Comparison of ENCODE assay signal across 9 cellular contexts in genomic region chr20:17960927-17961599, GRCh38. TPM values are rescaled to one million over a fixed set of nuclear protein-coding genes. Genes with fewer than 3 reads are reported as not detected.
DNase-seq lines count a peak whose midpoint lies in the region; ATAC-seq and TF ChIP-seq lines count a peak whose summit lies in the region.
"Had no signal": no experiment of that assay in that cellular context is flagged by ENCODE, and none has a peak within 500 bp of the region (broad histone marks: within the 10 kb centered on the region; RNA-seq: fewer than 3 reads in every experiment).

No MANE protein-coding gene starts in this region.

- H3K9me3 ChIP-seq in tibial artery: no peaks in the 10 kb centered on the region

- H3K27me3 ChIP-seq in tibial artery: no peaks in the 10 kb centered on the region

- peaks cover 0 to 87% (median 42%) of the 10 kb centered on the region in 4 donors for H3K4me1 ChIP-seq in tibial artery

- no peaks in the 10 kb centered on the region for H3K9me3 Mint-ChIP-seq in activated CD4-positive, alpha-beta T cell treated with anti-CD3 and anti-CD28 coated beads, Interleukin-2, amount 10 ng/mL, durations not matched to agents 24 days and 14 days
- H3K9me3 Mint-ChIP-seq in activated CD8-positive, alpha-beta T cell treated with anti-CD3 and anti-CD28 coated beads for 36 hours: no peaks in the 10 kb centered on the region
- H3K9me3 Mint-ChIP-seq in immature natural killer cell: no peaks in the 10 kb centered on the region

- no peak for TF ChIP-seq CTCF in activated CD8-positive, alpha-beta T cell treated with anti-CD3 and anti-CD28 coated beads for 36 hours (IDR thresholded peaks at IDR 0.05)
- TF ChIP-seq CTCF in tibial artery (IDR thresholded peaks at IDR 0.05): no peak

- intact Hi-C loops in activated CD4-positive, alpha-beta T cell treated with anti-CD3 and anti-CD28 coated beads, Interleukin-2, amount 10 ng/mL, durations not matched to agents 24 days and 14 days (cut with micrococcal nuclease): loop anchor here (5.0 to 10.0 kb wide), 2 partner anchors 64 to 456 kb away; no protein-coding TSS in a partner anchor
- intact Hi-C loops in activated CD8-positive, alpha-beta T cell treated with anti-CD3 and anti-CD28 coated beads for 36 hours (cut with micrococcal nuclease): no loop called here
- intact Hi-C loops in tibial artery (cut with DNase I; ENCODE audit: low total_unique reads): no loop called here

- H3K27me3 Mint-ChIP-seq in activated CD4-positive, alpha-beta T cell treated with anti-CD3 and anti-CD28 coated beads, Interleukin-2, amount 10 ng/mL, durations not matched to agents 24 days and 14 days: no peaks in the 10 kb centered on the region
- no peaks in the 10 kb centered on the region for H3K27me3 Mint-ChIP-seq in activated CD8-positive, alpha-beta T cell treated with anti-CD3 and anti-CD28 coated beads for 36 hours
- H3K27me3 Mint-ChIP-seq in immature natural killer cell (ENCODE audit: low read depth in 3 of 3): no peaks in the 10 kb centered on the region

- peaks cover 62% of the 10 kb centered on the region for H3K36me3 Mint-ChIP-seq in activated CD4-positive, alpha-beta T cell treated with anti-CD3 and anti-CD28 coated beads, Interleukin-2, amount 10 ng/mL, durations not matched to agents 24 days and 14 days (ENCODE audit: low read depth)
- H3K36me3 Mint-ChIP-seq in activated CD8-positive, alpha-beta T cell treated with anti-CD3 and anti-CD28 coated beads for 36 hours (ENCODE audit: low read depth): peaks cover 81% of the 10 kb centered on the region
- H3K36me3 Mint-ChIP-seq in immature natural killer cell: peaks cover 0 to under 1% (median under 1%) of the 10 kb centered on the region in 3 donors

- H3K27ac ChIP-seq in tibial artery: peak overlapping the region; percentile 49 to 57

- no peak for DNase-seq in activated CD4-positive, alpha-beta T cell treated with anti-CD3 and anti-CD28 coated beads, Interleukin-2, amount 10 ng/mL, durations not matched to agents 24 days and 14 days
- no peak for DNase-seq in activated CD4-positive, alpha-beta T cell treated with anti-CD3 and anti-CD28 coated beads for 4 hours
- no peak for DNase-seq in activated CD8-positive, alpha-beta T cell treated with anti-CD3 and anti-CD28 coated beads for 36 hours
- no peak for DNase-seq in immature natural killer cell
- DNase-seq in tibial artery: no peak
- no peak for DNase-seq in retina
- no peak for DNase-seq in NCI-H1092 (lab: John Stamatoyannopoulos, UW)
- DNase-seq: KG1 had no signal

- H3K4me3 Mint-ChIP-seq in activated CD4-positive, alpha-beta T cell treated with anti-CD3 and anti-CD28 coated beads, Interleukin-2, amount 10 ng/mL, durations not matched to agents 24 days and 14 days: peak overlapping the region; percentile 29
- H3K4me3 Mint-ChIP-seq in activated CD8-positive, alpha-beta T cell treated with anti-CD3 and anti-CD28 coated beads for 36 hours: no peak overlapping the region
- peak overlapping the region in 2 of 5 donors; percentile 8 to 22 for H3K4me3 Mint-ChIP-seq in immature natural killer cell

- POLR2A ChIA-PET in activated CD8-positive, alpha-beta T cell treated with anti-CD3 and anti-CD28 coated beads for 36 hours (lab: Charles Lee): interaction anchor here (1.1 to 2.0 kb wide), 2 partner anchors 27 to 32 kb away, joined by 3 to 5 read pairs; no protein-coding TSS in a partner anchor

- ATAC-seq in activated CD8-positive, alpha-beta T cell treated with anti-CD3 and anti-CD28 coated beads for 36 hours: no peak
- ATAC-seq in HG03354 (IDR thresholded peaks at IDR 0.05; ENCODE audit: poor library complexity, severe bottlenecking, unreplicated experiment): no peak

- H3K4me1 Mint-ChIP-seq in activated CD4-positive, alpha-beta T cell treated with anti-CD3 and anti-CD28 coated beads, Interleukin-2, amount 10 ng/mL, durations not matched to agents 24 days and 14 days: peaks cover 73% of the 10 kb centered on the region
- peaks cover 80% of the 10 kb centered on the region for H3K4me1 Mint-ChIP-seq in activated CD8-positive, alpha-beta T cell treated with anti-CD3 and anti-CD28 coated beads for 36 hours (ENCODE audit: low read depth)
- H3K4me1 Mint-ChIP-seq in immature natural killer cell: peaks cover 92 to 93% of the 10 kb centered on the region in 2 donors

- peaks cover 0 to 8% (median 0%) of the 10 kb centered on the region in 3 donors for H3K36me3 ChIP-seq in tibial artery

- H3K4me3 ChIP-seq in tibial artery: peak overlapping the region; percentile 10 to 23

- CTCF ChIA-PET in activated CD8-positive, alpha-beta T cell treated with anti-CD3 and anti-CD28 coated beads for 36 hours (lab: Charles Lee): interaction anchor here (1.1 to 1.7 kb wide), 3 partner anchors 10 to 43 kb away, joined by 3 to 4 read pairs (median 3); no protein-coding TSS in a partner anchor

- peak overlapping the region; percentile 86 for H3K27ac Mint-ChIP-seq in activated CD4-positive, alpha-beta T cell treated with anti-CD3 and anti-CD28 coated beads, Interleukin-2, amount 10 ng/mL, durations not matched to agents 24 days and 14 days
- peak overlapping the region; percentile 92 for H3K27ac Mint-ChIP-seq in activated CD8-positive, alpha-beta T cell treated with anti-CD3 and anti-CD28 coated beads for 36 hours
- peak overlapping the region; percentile 58 to 92 (median 72) for H3K27ac Mint-ChIP-seq in immature natural killer cell

RNA-seq across cellular contexts. Expression of gene SNX5, which starts 7.5 kb away (rescaled TPM):
- 230 and 240 TPM in 2 replicates for total RNA-seq in activated CD4-positive, alpha-beta T cell treated with anti-CD3 and anti-CD28 coated beads, Interleukin-2, amount 10 ng/mL, durations not matched to agents 24 days and 14 days
- 100 to 1,000 TPM; 222 to 249 TPM for total RNA-seq in activated CD8-positive, alpha-beta T cell treated with anti-CD3 and anti-CD28 coated beads for 36 hours
- 100 to 1,000 TPM in 1 of 3 donors, 10 to 100 TPM in 2; 63.2 to 103 (median 70.6) TPM for polyA plus RNA-seq in immature natural killer cell

RNA-seq across cellular contexts. Expression of gene MGME1, which starts 7.8 kb away (rescaled TPM):
- 32.7 and 34.3 TPM in 2 replicates for total RNA-seq in activated CD4-positive, alpha-beta T cell treated with anti-CD3 and anti-CD28 coated beads, Interleukin-2, amount 10 ng/mL, durations not matched to agents 24 days and 14 days
- 10 to 100 TPM; 28.2 to 30.5 TPM for total RNA-seq in activated CD8-positive, alpha-beta T cell treated with anti-CD3 and anti-CD28 coated beads for 36 hours
- 10 to 100 TPM in 2 of 3 donors, 1 to 10 TPM in 1; 2.9 to 19.9 (median 19.2) TPM for polyA plus RNA-seq in immature natural killer cell
